In the genomic region with DNA sequence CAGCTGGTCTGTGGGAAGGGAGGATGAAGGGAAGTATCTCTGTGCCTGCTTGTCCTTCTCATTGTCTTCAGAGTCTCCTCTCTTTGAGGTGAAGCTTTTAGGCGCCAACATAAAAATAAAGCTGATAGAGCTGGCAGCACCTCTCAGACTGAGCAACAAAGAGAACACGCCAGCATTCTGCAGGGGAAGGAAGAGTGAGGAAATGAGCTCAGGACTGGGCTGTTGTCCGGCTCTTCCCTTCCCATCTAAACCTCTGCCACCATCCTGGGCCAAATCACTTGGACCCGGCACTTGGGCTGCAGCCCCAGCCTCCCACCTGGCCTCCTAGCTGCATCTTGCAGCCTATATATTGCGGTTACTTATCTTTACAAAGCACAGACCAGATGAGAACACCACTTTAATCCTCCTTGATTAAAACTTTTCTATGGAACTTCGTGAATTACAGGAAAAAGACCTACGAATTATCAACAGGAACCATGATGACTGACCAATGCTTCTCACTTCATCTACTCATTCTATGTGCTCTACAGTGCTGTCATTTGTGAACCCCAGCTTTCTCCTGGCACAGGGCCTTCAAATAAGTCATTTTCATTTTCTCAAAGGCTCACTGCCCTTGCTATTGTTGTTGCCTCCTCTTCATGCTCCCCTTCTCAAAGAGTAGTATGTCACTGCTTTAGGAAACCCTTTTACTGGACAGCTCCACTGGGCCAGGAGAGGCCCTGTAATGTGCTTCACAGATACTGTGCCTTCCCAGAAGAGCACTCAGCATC, we compare ENCODE assay signal across 22 cellular contexts.
DNase-seq lines count a peak whose midpoint lies in the region; ATAC-seq and TF ChIP-seq lines count a peak whose summit lies in the region.
"Had no signal": no experiment of that assay in that cellular context is flagged by ENCODE, and none has a peak within 500 bp of the region (broad histone marks: within the 10 kb centered on the region; RNA-seq: fewer than 3 reads in every experiment).

No MANE protein-coding gene starts in this region.

- H3K4me3 ChIP-seq in cardiac muscle cell (no peak overlapping the region), lower lobe of right lung (no peak overlapping the region), upper lobe of left lung (no peak overlapping the region)
- H3K4me3 ChIP-seq: BLaER1, K562, Peyer's patch, SJCRH30, thoracic aorta had no signal

- no peaks in the 10 kb centered on the region for H3K9me3 ChIP-seq in cardiac muscle cell (ENCODE audit: low read depth)
- no peaks in the 10 kb centered on the region for H3K9me3 ChIP-seq in lower lobe of right lung
- H3K9me3 ChIP-seq in upper lobe of left lung: no peaks in the 10 kb centered on the region
- H3K9me3 ChIP-seq: BLaER1, Peyer's patch, SJCRH30, thoracic aorta had no signal

- WGBS in upper lobe of left lung, 2 donors: 41 to 59% methylated on average over 7 of the region's 7 CpGs

- H3K27ac ChIP-seq in cardiac muscle cell (no peak overlapping the region), lower lobe of right lung (peak overlapping the region; percentile 70), upper lobe of left lung (peak overlapping the region; percentile 49 to 75 (median 64))
- H3K27ac ChIP-seq: BLaER1, Peyer's patch, SJCRH30, thoracic aorta had no signal

- DNase-seq in dermis microvascular lymphatic vessel endothelial cell (ENCODE audit: low read depth in 2 of 2): peak; percentile 62 to 77
- peak; percentile 7 to 69 for DNase-seq in cardiac muscle cell (ENCODE audit: low read depth in 1 of 2, low spot score in 1 of 2)
- DNase-seq in lower lobe of right lung: no peak
- DNase-seq in upper lobe of left lung: peak in 1 of 2 donors; percentile 8
- no peak for DNase-seq in nucleus accumbens (lab: John Stamatoyannopoulos, UW)
- DNase-seq in NCI-H82 treated with DMSO at 0.1 percent for 48 hours (lab: John Stamatoyannopoulos, UW; ENCODE audit: unreplicated experiment): no peak
- no peak for DNase-seq in activated effector memory CD4-positive, alpha-beta T cell treated with anti-CD3 and anti-CD28 coated beads, Interleukin-2, amount 50 U/mL, for 16 hours
- DNase-seq: activated B cell treated with CpG ODN at 0.5 μM for 24 hours; activated naive CD4-positive, alpha-beta T cell treated with anti-CD3 and anti-CD28 coated beads, Interleukin-2, amount 10 ng/mL, durations not matched to agents 7 days and 5 days; amniotic stem cell; COR-L47; DMS79; GDM1; NCI-H1105 treated with DMSO at 0.1 percent for 48 hours; NCI-H2029; NCI-H2227 treated with DMSO at 0.1 percent for 48 hours; NCI-H526 treated with DMSO at 0.1 percent for 48 hours; Peyer's patch; SJCRH30 had no signal

- H3K4me1 ChIP-seq in cardiac muscle cell (ENCODE audit: low read depth) (peaks cover 11% of the 10 kb centered on the region), lower lobe of right lung (peaks cover 5% of the 10 kb centered on the region), upper lobe of left lung (peaks cover 8 to 12% (median 9%) of the 10 kb centered on the region in 4 donors)
- H3K4me1 ChIP-seq: BLaER1, SJCRH30 had no signal

- H3K27me3 ChIP-seq in cardiac muscle cell (no peaks in the 10 kb centered on the region), lower lobe of right lung (ENCODE audit: low read depth) (no peaks in the 10 kb centered on the region), upper lobe of left lung (no peaks in the 10 kb centered on the region)
- H3K27me3 ChIP-seq: BLaER1, Peyer's patch, SJCRH30 had no signal

- ATAC-seq in lower lobe of right lung (peak in 1 of 2 donors; percentile 52), upper lobe of left lung (ENCODE audit: low FRiP score in 2 of 2) (peak in 1 of 2 donors; percentile 56)
- ATAC-seq: K562 had no signal

- intact Hi-C loops in lower lobe of right lung (cut with DNase I): no loop called here

- TF ChIP-seq CTCF in cardiac muscle cell (IDR thresholded peaks at IDR 0.05; ENCODE audit: low read depth, low read length) (no peak), lower lobe of right lung (IDR thresholded peaks at IDR 0.05) (no peak), upper lobe of left lung (IDR thresholded peaks at IDR 0.05) (no peak)

- TF ChIP-seq EP300 in upper lobe of left lung (IDR thresholded peaks at IDR 0.05): no peak

- TF ChIP-seq POLR2A in upper lobe of left lung (IDR thresholded peaks at IDR 0.05): no peak

- H3K36me3 ChIP-seq in cardiac muscle cell (no peaks in the 10 kb centered on the region), lower lobe of right lung (no peaks in the 10 kb centered on the region), upper lobe of left lung (no peaks in the 10 kb centered on the region)
- H3K36me3 ChIP-seq: BLaER1, Peyer's patch, SJCRH30, thoracic aorta had no signal

Comparison
In these comparisons a context has a peak if more than half of its experiments do, and no peak if none do; other contexts are left out.
1. DNase-seq: peak in dermis microvascular lymphatic vessel endothelial cell (2 of 2) and cardiac muscle cell (2 of 2); none in lower lobe of right lung (single experiment), nucleus accumbens (0 of 56), NCI-H82 treated with DMSO at 0.1 percent for 48 hours (single experiment) and activated effector memory CD4-positive, alpha-beta T cell treated with anti-CD3 and anti-CD28 coated beads, Interleukin-2, amount 50 U/mL, for 16 hours (single experiment).